In genomic region chr14:34982421-34983147, GRCh38 we compare ENCODE assay signal across 1 cellular context.
TF ChIP-seq lines count a peak whose summit lies in the region.

Gene SRP54, plus strand, starts transcription at chr14:34982992. Its CDS starts 13,718 bp downstream, at chr14:34996710.

TF ChIP-seq in K562, 482 proteins besides CTCF, POLR2A, EP300 and RAD21 (continued from another document and continues in another):
- TF ChIP-seq, protein P1, sequence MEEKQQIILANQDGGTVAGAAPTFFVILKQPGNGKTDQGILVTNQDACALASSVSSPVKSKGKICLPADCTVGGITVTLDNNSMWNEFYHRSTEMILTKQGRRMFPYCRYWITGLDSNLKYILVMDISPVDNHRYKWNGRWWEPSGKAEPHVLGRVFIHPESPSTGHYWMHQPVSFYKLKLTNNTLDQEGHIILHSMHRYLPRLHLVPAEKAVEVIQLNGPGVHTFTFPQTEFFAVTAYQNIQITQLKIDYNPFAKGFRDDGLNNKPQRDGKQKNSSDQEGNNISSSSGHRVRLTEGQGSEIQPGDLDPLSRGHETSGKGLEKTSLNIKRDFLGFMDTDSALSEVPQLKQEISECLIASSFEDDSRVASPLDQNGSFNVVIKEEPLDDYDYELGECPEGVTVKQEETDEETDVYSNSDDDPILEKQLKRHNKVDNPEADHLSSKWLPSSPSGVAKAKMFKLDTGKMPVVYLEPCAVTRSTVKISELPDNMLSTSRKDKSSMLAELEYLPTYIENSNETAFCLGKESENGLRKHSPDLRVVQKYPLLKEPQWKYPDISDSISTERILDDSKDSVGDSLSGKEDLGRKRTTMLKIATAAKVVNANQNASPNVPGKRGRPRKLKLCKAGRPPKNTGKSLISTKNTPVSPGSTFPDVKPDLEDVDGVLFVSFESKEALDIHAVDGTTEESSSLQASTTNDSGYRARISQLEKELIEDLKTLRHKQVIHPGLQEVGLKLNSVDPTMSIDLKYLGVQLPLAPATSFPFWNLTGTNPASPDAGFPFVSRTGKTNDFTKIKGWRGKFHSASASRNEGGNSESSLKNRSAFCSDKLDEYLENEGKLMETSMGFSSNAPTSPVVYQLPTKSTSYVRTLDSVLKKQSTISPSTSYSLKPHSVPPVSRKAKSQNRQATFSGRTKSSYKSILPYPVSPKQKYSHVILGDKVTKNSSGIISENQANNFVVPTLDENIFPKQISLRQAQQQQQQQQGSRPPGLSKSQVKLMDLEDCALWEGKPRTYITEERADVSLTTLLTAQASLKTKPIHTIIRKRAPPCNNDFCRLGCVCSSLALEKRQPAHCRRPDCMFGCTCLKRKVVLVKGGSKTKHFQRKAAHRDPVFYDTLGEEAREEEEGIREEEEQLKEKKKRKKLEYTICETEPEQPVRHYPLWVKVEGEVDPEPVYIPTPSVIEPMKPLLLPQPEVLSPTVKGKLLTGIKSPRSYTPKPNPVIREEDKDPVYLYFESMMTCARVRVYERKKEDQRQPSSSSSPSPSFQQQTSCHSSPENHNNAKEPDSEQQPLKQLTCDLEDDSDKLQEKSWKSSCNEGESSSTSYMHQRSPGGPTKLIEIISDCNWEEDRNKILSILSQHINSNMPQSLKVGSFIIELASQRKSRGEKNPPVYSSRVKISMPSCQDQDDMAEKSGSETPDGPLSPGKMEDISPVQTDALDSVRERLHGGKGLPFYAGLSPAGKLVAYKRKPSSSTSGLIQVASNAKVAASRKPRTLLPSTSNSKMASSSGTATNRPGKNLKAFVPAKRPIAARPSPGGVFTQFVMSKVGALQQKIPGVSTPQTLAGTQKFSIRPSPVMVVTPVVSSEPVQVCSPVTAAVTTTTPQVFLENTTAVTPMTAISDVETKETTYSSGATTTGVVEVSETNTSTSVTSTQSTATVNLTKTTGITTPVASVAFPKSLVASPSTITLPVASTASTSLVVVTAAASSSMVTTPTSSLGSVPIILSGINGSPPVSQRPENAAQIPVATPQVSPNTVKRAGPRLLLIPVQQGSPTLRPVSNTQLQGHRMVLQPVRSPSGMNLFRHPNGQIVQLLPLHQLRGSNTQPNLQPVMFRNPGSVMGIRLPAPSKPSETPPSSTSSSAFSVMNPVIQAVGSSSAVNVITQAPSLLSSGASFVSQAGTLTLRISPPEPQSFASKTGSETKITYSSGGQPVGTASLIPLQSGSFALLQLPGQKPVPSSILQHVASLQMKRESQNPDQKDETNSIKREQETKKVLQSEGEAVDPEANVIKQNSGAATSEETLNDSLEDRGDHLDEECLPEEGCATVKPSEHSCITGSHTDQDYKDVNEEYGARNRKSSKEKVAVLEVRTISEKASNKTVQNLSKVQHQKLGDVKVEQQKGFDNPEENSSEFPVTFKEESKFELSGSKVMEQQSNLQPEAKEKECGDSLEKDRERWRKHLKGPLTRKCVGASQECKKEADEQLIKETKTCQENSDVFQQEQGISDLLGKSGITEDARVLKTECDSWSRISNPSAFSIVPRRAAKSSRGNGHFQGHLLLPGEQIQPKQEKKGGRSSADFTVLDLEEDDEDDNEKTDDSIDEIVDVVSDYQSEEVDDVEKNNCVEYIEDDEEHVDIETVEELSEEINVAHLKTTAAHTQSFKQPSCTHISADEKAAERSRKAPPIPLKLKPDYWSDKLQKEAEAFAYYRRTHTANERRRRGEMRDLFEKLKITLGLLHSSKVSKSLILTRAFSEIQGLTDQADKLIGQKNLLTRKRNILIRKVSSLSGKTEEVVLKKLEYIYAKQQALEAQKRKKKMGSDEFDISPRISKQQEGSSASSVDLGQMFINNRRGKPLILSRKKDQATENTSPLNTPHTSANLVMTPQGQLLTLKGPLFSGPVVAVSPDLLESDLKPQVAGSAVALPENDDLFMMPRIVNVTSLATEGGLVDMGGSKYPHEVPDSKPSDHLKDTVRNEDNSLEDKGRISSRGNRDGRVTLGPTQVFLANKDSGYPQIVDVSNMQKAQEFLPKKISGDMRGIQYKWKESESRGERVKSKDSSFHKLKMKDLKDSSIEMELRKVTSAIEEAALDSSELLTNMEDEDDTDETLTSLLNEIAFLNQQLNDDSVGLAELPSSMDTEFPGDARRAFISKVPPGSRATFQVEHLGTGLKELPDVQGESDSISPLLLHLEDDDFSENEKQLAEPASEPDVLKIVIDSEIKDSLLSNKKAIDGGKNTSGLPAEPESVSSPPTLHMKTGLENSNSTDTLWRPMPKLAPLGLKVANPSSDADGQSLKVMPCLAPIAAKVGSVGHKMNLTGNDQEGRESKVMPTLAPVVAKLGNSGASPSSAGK (IDR thresholded peaks at IDR 0.05): peak; percentile 79
- TF ChIP-seq HMGN3 (IDR thresholded peaks at IDR 0.05; ENCODE audit: borderline replicate concordance, extremely low read depth, insufficient read length, low read depth, low read length) (peak; percentile 69), E2F5 (CRISPR knock-in tag; IDR thresholded peaks at IDR 0.05) (no peak), STAT5A (IDR thresholded peaks at IDR 0.05; ENCODE audit: borderline replicate concordance, low read length) (no peak), E2F4 (CRISPR knock-in tag; IDR thresholded peaks at IDR 0.05; ENCODE audit: low read depth) (0 out of 2 replicates have a peak, but pooled peaks have one; percentile 60), PML (IDR thresholded peaks at IDR 0.05; ENCODE audit: low read length) (peak; percentile 9; the same call in 1 of the 2 replicates), ZSCAN32 (CRISPR knock-in tag; IDR thresholded peaks at IDR 0.05) (no peak), CREB1 (IDR thresholded peaks at IDR 0.05) (peak; percentile 78), CREB1 (CRISPR knock-in tag; IDR thresholded peaks at IDR 0.05) (peak; percentile 77), DIDO1 (tag; IDR thresholded peaks at IDR 0.05; ENCODE audit: low read depth) (peak; percentile 80), GABPB1 (CRISPR knock-in tag; IDR thresholded peaks at IDR 0.05) (peak; percentile 95), TCF3 (CRISPR knock-in tag; IDR thresholded peaks at IDR 0.05) (0 out of 2 replicates have a peak, but pooled peaks have one; percentile 22), ZNF354B (CRISPR knock-in tag; IDR thresholded peaks at IDR 0.05) (no peak), GATAD2A (IDR thresholded peaks at IDR 0.05) (peak; percentile 15; the same call in 1 of the 2 replicates), ETV5 (CRISPR knock-in tag; IDR thresholded peaks at IDR 0.05; ENCODE audit: low read depth) (0 out of 2 replicates have a peak, but pooled peaks have one; percentile 23), CBFA2T2 (conservative IDR thresholded peaks at IDR 0.05) (0 out of 2 replicates have a peak, but pooled peaks have one; percentile 13), ELF1 (tag; IDR thresholded peaks at IDR 0.05) (peak; percentile 89), DACH1 (IDR thresholded peaks at IDR 0.05; ENCODE audit: partially characterized antibody) (peak; percentile 59), TAF9B (IDR thresholded peaks at IDR 0.05; ENCODE audit: partially characterized antibody) (peak; percentile 87), POLR2AphosphoS2 (IDR thresholded peaks at IDR 0.05; ENCODE audit: low read length) (peak; percentile 58; the same call in 1 of the 2 replicates), LEF1 (IDR thresholded peaks at IDR 0.05) (peak; percentile 84), ZNF592 (IDR thresholded peaks at IDR 0.05) (0 out of 2 replicates have a peak, but pooled peaks have one; percentile 50), SNRNP70 (optimal IDR thresholded peaks at IDR 0.05; ENCODE audit: low read depth, low read length) (no peak), HDAC1 (IDR thresholded peaks at IDR 0.05) (peak in 1 of 2 experiments; percentile 85; a peak in 2 of 4 replicates), SIN3A (IDR thresholded peaks at IDR 0.05; ENCODE audit: borderline replicate concordance in 2 of 2, control insufficient read depth in 1 of 2, low read depth in 2 of 2, low read length in 2 of 2) (peak; percentile 51 to 84; a peak in 3 of 4 replicates), TEAD4 (IDR thresholded peaks at IDR 0.05; ENCODE audit: low read length) (peak; percentile 11; the same call in 1 of the 2 replicates), TEAD4 (CRISPR knock-in tag; IDR thresholded peaks at IDR 0.05; ENCODE audit: borderline replicate concordance) (no peak), ASH1L (IDR thresholded peaks at IDR 0.05; ENCODE audit: borderline replicate concordance, low read depth, partially characterized antibody) (peak; percentile 49), GATA2 (CRISPR knock-in tag; IDR thresholded peaks at IDR 0.05) (peak; percentile 76), MAZ (CRISPR knock-in tag; conservative IDR thresholded peaks at IDR 0.05 in 1 of 2, IDR thresholded peaks at IDR 0.05 in 1 of 2) (peak in 1 of 2 experiments; percentile 22; a peak in 1 of 4 replicates), MEIS2 (IDR thresholded peaks at IDR 0.05; ENCODE audit: partially characterized antibody) (peak; percentile 91), L3MBTL2 (IDR thresholded peaks at IDR 0.05) (peak; percentile 93), MEF2D (tag; conservative IDR thresholded peaks at IDR 0.05; ENCODE audit: low read depth) (0 out of 2 replicates have a peak, but pooled peaks have one; percentile 19), FOS (IDR thresholded peaks at IDR 0.05; ENCODE audit: extremely low read depth, insufficient read length) (no peak), KLF6 (CRISPR knock-in tag; IDR thresholded peaks at IDR 0.05; ENCODE audit: borderline replicate concordance) (0 out of 2 replicates have a peak, but pooled peaks have one; percentile 13), TFE3 (CRISPR knock-in tag; IDR thresholded peaks at IDR 0.05) (peak; percentile 1; the same call in 1 of the 2 replicates)
- TF ChIP-seq, protein P2, sequence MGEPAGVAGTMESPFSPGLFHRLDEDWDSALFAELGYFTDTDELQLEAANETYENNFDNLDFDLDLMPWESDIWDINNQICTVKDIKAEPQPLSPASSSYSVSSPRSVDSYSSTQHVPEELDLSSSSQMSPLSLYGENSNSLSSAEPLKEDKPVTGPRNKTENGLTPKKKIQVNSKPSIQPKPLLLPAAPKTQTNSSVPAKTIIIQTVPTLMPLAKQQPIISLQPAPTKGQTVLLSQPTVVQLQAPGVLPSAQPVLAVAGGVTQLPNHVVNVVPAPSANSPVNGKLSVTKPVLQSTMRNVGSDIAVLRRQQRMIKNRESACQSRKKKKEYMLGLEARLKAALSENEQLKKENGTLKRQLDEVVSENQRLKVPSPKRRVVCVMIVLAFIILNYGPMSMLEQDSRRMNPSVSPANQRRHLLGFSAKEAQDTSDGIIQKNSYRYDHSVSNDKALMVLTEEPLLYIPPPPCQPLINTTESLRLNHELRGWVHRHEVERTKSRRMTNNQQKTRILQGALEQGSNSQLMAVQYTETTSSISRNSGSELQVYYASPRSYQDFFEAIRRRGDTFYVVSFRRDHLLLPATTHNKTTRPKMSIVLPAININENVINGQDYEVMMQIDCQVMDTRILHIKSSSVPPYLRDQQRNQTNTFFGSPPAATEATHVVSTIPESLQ (CRISPR knock-in tag; IDR thresholded peaks at IDR 0.05): 0 out of 2 replicates have a peak, but pooled peaks have one; percentile 77
